Comparison of ENCODE assay signal across 1 cellular context in genomic region chr16:951660-952301, GRCh38.
TF ChIP-seq lines count a peak whose summit lies in the region.

No MANE protein-coding gene starts in this region.

TF ChIP-seq in K562, 482 proteins besides CTCF, POLR2A, EP300 and RAD21 (continued from another document and continues in another):
- TF ChIP-seq HOMEZ (CRISPR knock-in tag; IDR thresholded peaks at IDR 0.05) (no peak), CREB1 (IDR thresholded peaks at IDR 0.05) (peak; percentile 40; the same call in 1 of the 2 replicates), CREB1 (CRISPR knock-in tag; IDR thresholded peaks at IDR 0.05) (peak; percentile 87), LEF1 (IDR thresholded peaks at IDR 0.05) (peak; percentile 73; the same call in 1 of the 2 replicates), DDX20 (tag; IDR thresholded peaks at IDR 0.05; ENCODE audit: low read depth) (no peak), ZBTB1 (CRISPR knock-in tag; IDR thresholded peaks at IDR 0.05; ENCODE audit: borderline replicate concordance, low read depth) (peak; percentile 93; the same call in 1 of the 2 replicates), ZNF121 (CRISPR knock-in tag; conservative IDR thresholded peaks at IDR 0.05) (no peak), FOXM1 (IDR thresholded peaks at IDR 0.05; ENCODE audit: low read depth) (no peak), FOXM1 (CRISPR knock-in tag; IDR thresholded peaks at IDR 0.05; ENCODE audit: low read depth) (0 out of 2 replicates have a peak, but pooled peaks have one; percentile 65), RBM22 (IDR thresholded peaks at IDR 0.05; ENCODE audit: low read depth, low read length, poor library complexity, severe bottlenecking) (no peak), HES1 (IDR thresholded peaks at IDR 0.05; ENCODE audit: low read depth) (peak; percentile 95), SMARCA5 (IDR thresholded peaks at IDR 0.05) (no peak), ARID1B (IDR thresholded peaks at IDR 0.05) (peak; percentile 12; the same call in 1 of the 2 replicates), HIVEP1 (CRISPR knock-in tag; IDR thresholded peaks at IDR 0.05) (no peak), ZNF583 (CRISPR knock-in tag; IDR thresholded peaks at IDR 0.05) (peak; percentile 65; the same call in 1 of the 2 replicates), NCOR1 (IDR thresholded peaks at IDR 0.05) (no peak), SP2 (IDR thresholded peaks at IDR 0.05; ENCODE audit: extremely low read depth, low read depth, low read length, poor library complexity, severe bottlenecking) (no peak), CBX1 (IDR thresholded peaks at IDR 0.05; ENCODE audit: low read depth) (peak; percentile 62; the same call in 1 of the 2 replicates), ZNF232 (CRISPR knock-in tag; IDR thresholded peaks at IDR 0.05) (peak; percentile 81; the same call in 1 of the 2 replicates), HDAC1 (IDR thresholded peaks at IDR 0.05) (0 out of 4 replicates have a peak, but pooled peaks of 1 of the 2 experiments have one; percentile 38), NFRKB (IDR thresholded peaks at IDR 0.05; ENCODE audit: low read depth) (no peak), TBP (optimal IDR thresholded peaks at IDR 0.05; ENCODE audit: low read depth, low read length) (no peak), MNT (conservative IDR thresholded peaks at IDR 0.05) (peak in 1 of 2 experiments; percentile 73; a peak in 3 of 4 replicates), CBFB (CRISPR knock-in tag; IDR thresholded peaks at IDR 0.05) (peak; percentile 98), TSC22D4 (tag; IDR thresholded peaks at IDR 0.05) (no peak), ZNF609 (CRISPR knock-in tag; IDR thresholded peaks at IDR 0.05; ENCODE audit: borderline replicate concordance) (peak; percentile 94; the same call in 1 of the 2 replicates), GABPA (tag; conservative IDR thresholded peaks at IDR 0.05; ENCODE audit: low read depth) (0 out of 2 replicates have a peak, but pooled peaks have one; percentile 12), GTF2E2 (tag; IDR thresholded peaks at IDR 0.05) (no peak), ZNF668 (CRISPR knock-in tag; IDR thresholded peaks at IDR 0.05) (no peak)
- TF ChIP-seq, protein P1, sequence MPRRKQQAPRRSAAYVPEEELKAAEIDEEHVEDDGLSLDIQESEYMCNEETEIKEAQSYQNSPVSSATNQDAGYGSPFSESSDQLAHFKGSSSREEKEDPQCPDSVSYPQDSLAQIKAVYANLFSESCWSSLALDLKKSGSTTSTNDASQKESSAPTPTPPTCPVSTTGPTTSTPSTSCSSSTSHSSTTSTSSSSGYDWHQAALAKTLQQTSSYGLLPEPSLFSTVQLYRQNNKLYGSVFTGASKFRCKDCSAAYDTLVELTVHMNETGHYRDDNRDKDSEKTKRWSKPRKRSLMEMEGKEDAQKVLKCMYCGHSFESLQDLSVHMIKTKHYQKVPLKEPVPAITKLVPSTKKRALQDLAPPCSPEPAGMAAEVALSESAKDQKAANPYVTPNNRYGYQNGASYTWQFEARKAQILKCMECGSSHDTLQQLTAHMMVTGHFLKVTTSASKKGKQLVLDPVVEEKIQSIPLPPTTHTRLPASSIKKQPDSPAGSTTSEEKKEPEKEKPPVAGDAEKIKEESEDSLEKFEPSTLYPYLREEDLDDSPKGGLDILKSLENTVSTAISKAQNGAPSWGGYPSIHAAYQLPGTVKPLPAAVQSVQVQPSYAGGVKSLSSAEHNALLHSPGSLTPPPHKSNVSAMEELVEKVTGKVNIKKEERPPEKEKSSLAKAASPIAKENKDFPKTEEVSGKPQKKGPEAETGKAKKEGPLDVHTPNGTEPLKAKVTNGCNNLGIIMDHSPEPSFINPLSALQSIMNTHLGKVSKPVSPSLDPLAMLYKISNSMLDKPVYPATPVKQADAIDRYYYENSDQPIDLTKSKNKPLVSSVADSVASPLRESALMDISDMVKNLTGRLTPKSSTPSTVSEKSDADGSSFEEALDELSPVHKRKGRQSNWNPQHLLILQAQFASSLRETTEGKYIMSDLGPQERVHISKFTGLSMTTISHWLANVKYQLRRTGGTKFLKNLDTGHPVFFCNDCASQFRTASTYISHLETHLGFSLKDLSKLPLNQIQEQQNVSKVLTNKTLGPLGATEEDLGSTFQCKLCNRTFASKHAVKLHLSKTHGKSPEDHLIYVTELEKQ (CRISPR knock-in tag; IDR thresholded peaks at IDR 0.05): no peak
- TF ChIP-seq, protein P2, sequence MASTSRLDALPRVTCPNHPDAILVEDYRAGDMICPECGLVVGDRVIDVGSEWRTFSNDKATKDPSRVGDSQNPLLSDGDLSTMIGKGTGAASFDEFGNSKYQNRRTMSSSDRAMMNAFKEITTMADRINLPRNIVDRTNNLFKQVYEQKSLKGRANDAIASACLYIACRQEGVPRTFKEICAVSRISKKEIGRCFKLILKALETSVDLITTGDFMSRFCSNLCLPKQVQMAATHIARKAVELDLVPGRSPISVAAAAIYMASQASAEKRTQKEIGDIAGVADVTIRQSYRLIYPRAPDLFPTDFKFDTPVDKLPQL (IDR thresholded peaks at IDR 0.05; ENCODE audit: extremely low read depth, insufficient read length): no peak
- TF ChIP-seq, protein P3, sequence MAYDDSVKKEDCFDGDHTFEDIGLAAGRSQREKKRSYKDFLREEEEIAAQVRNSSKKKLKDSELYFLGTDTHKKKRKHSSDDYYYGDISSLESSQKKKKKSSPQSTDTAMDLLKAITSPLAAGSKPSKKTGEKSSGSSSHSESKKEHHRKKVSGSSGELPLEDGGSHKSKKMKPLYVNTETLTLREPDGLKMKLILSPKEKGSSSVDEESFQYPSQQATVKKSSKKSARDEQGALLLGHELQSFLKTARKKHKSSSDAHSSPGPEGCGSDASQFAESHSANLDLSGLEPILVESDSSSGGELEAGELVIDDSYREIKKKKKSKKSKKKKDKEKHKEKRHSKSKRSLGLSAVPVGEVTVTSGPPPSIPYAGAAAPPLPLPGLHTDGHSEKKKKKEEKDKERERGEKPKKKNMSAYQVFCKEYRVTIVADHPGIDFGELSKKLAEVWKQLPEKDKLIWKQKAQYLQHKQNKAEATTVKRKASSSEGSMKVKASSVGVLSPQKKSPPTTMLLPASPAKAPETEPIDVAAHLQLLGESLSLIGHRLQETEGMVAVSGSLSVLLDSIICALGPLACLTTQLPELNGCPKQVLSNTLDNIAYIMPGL (CRISPR knock-in tag; IDR thresholded peaks at IDR 0.05): no peak
- TF ChIP-seq, protein P4, sequence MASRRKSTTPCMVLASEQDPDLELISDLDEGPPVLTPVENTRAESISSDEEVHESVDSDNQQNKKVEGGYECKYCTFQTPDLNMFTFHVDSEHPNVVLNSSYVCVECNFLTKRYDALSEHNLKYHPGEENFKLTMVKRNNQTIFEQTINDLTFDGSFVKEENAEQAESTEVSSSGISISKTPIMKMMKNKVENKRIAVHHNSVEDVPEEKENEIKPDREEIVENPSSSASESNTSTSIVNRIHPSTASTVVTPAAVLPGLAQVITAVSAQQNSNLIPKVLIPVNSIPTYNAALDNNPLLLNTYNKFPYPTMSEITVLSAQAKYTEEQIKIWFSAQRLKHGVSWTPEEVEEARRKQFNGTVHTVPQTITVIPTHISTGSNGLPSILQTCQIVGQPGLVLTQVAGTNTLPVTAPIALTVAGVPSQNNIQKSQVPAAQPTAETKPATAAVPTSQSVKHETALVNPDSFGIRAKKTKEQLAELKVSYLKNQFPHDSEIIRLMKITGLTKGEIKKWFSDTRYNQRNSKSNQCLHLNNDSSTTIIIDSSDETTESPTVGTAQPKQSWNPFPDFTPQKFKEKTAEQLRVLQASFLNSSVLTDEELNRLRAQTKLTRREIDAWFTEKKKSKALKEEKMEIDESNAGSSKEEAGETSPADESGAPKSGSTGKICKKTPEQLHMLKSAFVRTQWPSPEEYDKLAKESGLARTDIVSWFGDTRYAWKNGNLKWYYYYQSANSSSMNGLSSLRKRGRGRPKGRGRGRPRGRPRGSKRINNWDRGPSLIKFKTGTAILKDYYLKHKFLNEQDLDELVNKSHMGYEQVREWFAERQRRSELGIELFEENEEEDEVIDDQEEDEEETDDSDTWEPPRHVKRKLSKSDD (conservative IDR thresholded peaks at IDR 0.05; ENCODE audit: low read length): no peak
- TF ChIP-seq, protein P5, sequence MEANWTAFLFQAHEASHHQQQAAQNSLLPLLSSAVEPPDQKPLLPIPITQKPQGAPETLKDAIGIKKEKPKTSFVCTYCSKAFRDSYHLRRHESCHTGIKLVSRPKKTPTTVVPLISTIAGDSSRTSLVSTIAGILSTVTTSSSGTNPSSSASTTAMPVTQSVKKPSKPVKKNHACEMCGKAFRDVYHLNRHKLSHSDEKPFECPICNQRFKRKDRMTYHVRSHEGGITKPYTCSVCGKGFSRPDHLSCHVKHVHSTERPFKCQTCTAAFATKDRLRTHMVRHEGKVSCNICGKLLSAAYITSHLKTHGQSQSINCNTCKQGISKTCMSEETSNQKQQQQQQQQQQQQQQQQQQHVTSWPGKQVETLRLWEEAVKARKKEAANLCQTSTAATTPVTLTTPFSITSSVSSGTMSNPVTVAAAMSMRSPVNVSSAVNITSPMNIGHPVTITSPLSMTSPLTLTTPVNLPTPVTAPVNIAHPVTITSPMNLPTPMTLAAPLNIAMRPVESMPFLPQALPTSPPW (CRISPR knock-in tag; IDR thresholded peaks at IDR 0.05): peak; percentile 85
- TF ChIP-seq, protein P6, sequence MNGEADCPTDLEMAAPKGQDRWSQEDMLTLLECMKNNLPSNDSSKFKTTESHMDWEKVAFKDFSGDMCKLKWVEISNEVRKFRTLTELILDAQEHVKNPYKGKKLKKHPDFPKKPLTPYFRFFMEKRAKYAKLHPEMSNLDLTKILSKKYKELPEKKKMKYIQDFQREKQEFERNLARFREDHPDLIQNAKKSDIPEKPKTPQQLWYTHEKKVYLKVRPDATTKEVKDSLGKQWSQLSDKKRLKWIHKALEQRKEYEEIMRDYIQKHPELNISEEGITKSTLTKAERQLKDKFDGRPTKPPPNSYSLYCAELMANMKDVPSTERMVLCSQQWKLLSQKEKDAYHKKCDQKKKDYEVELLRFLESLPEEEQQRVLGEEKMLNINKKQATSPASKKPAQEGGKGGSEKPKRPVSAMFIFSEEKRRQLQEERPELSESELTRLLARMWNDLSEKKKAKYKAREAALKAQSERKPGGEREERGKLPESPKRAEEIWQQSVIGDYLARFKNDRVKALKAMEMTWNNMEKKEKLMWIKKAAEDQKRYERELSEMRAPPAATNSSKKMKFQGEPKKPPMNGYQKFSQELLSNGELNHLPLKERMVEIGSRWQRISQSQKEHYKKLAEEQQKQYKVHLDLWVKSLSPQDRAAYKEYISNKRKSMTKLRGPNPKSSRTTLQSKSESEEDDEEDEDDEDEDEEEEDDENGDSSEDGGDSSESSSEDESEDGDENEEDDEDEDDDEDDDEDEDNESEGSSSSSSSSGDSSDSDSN (IDR thresholded peaks at IDR 0.05; ENCODE audit: borderline replicate concordance in 1 of 2, low read depth in 2 of 2, low read length in 2 of 2): no peak
